14 cellular contexts compared by ENCODE assay signal in the genomic region with DNA sequence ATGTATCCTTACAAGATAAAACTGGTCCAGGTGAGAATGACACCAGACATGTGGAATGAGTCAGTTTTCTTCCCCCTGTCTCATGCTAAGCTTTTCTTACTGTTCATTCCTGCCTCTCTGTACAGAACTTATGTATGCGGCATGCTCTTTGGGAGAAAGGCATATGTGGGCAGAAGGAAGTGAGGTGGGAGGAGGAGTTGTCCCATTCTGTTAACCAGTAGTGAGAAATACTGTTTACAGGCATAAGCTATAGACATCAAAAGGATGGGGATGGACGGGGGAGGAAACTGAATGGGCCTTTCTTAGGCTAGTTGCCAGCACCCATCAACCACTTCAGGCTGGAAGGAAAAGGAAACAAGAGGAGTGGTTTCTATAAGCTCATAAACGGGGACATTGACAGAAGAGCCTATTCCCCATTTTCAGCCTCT.
DNase-seq lines count a peak whose midpoint lies in the region; ATAC-seq, FAIRE-seq and TF ChIP-seq lines count a peak whose summit lies in the region.
"Had no signal": no experiment of that assay in that cellular context is flagged by ENCODE, and none has a peak within 500 bp of the region (broad histone marks: within the 10 kb centered on the region; RNA-seq: fewer than 3 reads in every experiment).

No MANE protein-coding gene starts in this region.

- H3K4me3 Mint-ChIP-seq in CD4-positive, CD25-positive, alpha-beta regulatory T cell: no peak overlapping the region
- H3K4me3 Mint-ChIP-seq in T-helper 17 cell: peak overlapping the region; percentile 78
- H3K4me3 Mint-ChIP-seq in glutamatergic neuron (ENCODE audit: unreplicated experiment): no peak overlapping the region
- H3K4me3 Mint-ChIP-seq: IgD-negative memory B cell had no signal

- H3K36me3 Mint-ChIP-seq in CD4-positive, CD25-positive, alpha-beta regulatory T cell: peaks cover 27% of the 10 kb centered on the region
- H3K36me3 Mint-ChIP-seq in T-helper 17 cell (ENCODE audit: low read depth) (peaks cover 2% of the 10 kb centered on the region), glutamatergic neuron (ENCODE audit: unreplicated experiment) (no peaks in the 10 kb centered on the region)

- TF ChIP-seq CTCF in glutamatergic neuron (IDR thresholded peaks at IDR 0.05; ENCODE audit: partially characterized antibody, unreplicated experiment) (no peak), pancreas (IDR thresholded peaks at IDR 0.05) (no peak)

- no peak for ATAC-seq in CD4-positive, CD25-positive, alpha-beta regulatory T cell (ENCODE audit: low read depth in 2 of 2)
- ATAC-seq in T-helper 17 cell (no peak), pancreas (no peak)

- H3K9me3 ChIP-seq in CD4-positive, CD25-positive, alpha-beta regulatory T cell (ENCODE audit: control insufficient read depth in 2 of 2, low read length in 2 of 2): no peaks in the 10 kb centered on the region
- H3K9me3 ChIP-seq in T-helper 17 cell (ENCODE audit: control insufficient read depth, low read length, poor library complexity, severe bottlenecking) (no peaks in the 10 kb centered on the region), pancreas (no peaks in the 10 kb centered on the region)
- H3K9me3 ChIP-seq: esophagus muscularis mucosa, tibial artery had no signal

- FAIRE-seq in pancreas (lab: Jason Lieb, UNC): no peak
- FAIRE-seq: keratinocyte had no signal

- no peak overlapping the region for H3K27ac ChIP-seq in CD4-positive, CD25-positive, alpha-beta regulatory T cell (ENCODE audit: insufficient read depth, low read length, poor library complexity, severe bottlenecking)
- no peak overlapping the region for H3K27ac ChIP-seq in pancreas
- H3K27ac ChIP-seq: esophagus muscularis mucosa, tibial artery had no signal

- WGBS in pancreas, 2 donors: 70 to 82% methylated on average over 3 of the region's 3 CpGs

- no peak for DNase-seq in CD4-positive, CD25-positive, alpha-beta regulatory T cell
- DNase-seq in GF-D8 (lab: John Stamatoyannopoulos, UW) (peak; percentile 24), T-helper 17 cell (no peak), kidney glomerular epithelial cell (lab: John Stamatoyannopoulos, UW) (peak; percentile 44), LoVo (ENCODE audit: low spot score) (no peak), glutamatergic neuron (no peak), nucleus accumbens (lab: John Stamatoyannopoulos, UW) (no peak), pancreas (no peak)
- DNase-seq: occipital lobe; stimulated activated CD4-positive, alpha-beta T cell treated with anti-CD3 and anti-CD28 coated beads, Interleukin-4, amount 100 ng/mL, for 1 hour; tibial artery had no signal

- H3K4me1 Mint-ChIP-seq in CD4-positive, CD25-positive, alpha-beta regulatory T cell: peaks cover 23 to 69% (median 57%) of the 10 kb centered on the region in 4 donors
- H3K4me1 Mint-ChIP-seq in T-helper 17 cell: peaks cover 54% of the 10 kb centered on the region
- peaks cover 14% of the 10 kb centered on the region for H3K4me1 Mint-ChIP-seq in glutamatergic neuron (ENCODE audit: low read depth, unreplicated experiment)

- intact Hi-C loops in pancreas (cut with DNase I): no loop called here

- no peak overlapping the region for H3K4me3 ChIP-seq in CD4-positive, CD25-positive, alpha-beta regulatory T cell (ENCODE audit: low read depth, low read length)
- no peak overlapping the region for H3K4me3 ChIP-seq in pancreas
- H3K4me3 ChIP-seq: esophagus muscularis mucosa, tibial artery had no signal

- H3K27me3 ChIP-seq in CD4-positive, CD25-positive, alpha-beta regulatory T cell (ENCODE audit: control insufficient read depth, insufficient read depth, low read length): no peaks in the 10 kb centered on the region
- H3K27me3 ChIP-seq in pancreas: no peaks in the 10 kb centered on the region
- H3K27me3 ChIP-seq: esophagus muscularis mucosa, tibial artery had no signal

- H3K27me3 Mint-ChIP-seq in CD4-positive, CD25-positive, alpha-beta regulatory T cell: peaks cover 5% of the 10 kb centered on the region
- H3K27me3 Mint-ChIP-seq in T-helper 17 cell: no peaks in the 10 kb centered on the region
- peaks cover 2% of the 10 kb centered on the region for H3K27me3 Mint-ChIP-seq in glutamatergic neuron (ENCODE audit: unreplicated experiment)
- H3K27me3 Mint-ChIP-seq: IgD-negative memory B cell had no signal

- H3K4me1 ChIP-seq in CD4-positive, CD25-positive, alpha-beta regulatory T cell (ENCODE audit: control insufficient read depth, insufficient read depth, low read length, poor library complexity, severe bottlenecking): peaks cover 53% of the 10 kb centered on the region
- H3K4me1 ChIP-seq in pancreas: no peaks in the 10 kb centered on the region

- H3K27ac Mint-ChIP-seq in CD4-positive, CD25-positive, alpha-beta regulatory T cell: peak overlapping the region in 2 of 3 donors; percentile 66 to 67
- H3K27ac Mint-ChIP-seq in T-helper 17 cell: peak overlapping the region; percentile 97
- H3K27ac Mint-ChIP-seq in glutamatergic neuron (ENCODE audit: unreplicated experiment): no peak overlapping the region

- H3K9me3 Mint-ChIP-seq in CD4-positive, CD25-positive, alpha-beta regulatory T cell: no peaks in the 10 kb centered on the region
- H3K9me3 Mint-ChIP-seq in glutamatergic neuron (ENCODE audit: unreplicated experiment): no peaks in the 10 kb centered on the region
- H3K9me3 Mint-ChIP-seq: IgD-negative memory B cell had no signal

- H3K36me3 ChIP-seq in CD4-positive, CD25-positive, alpha-beta regulatory T cell (ENCODE audit: control insufficient read depth, insufficient read depth, low read length): peaks cover 16% of the 10 kb centered on the region
- no peaks in the 10 kb centered on the region for H3K36me3 ChIP-seq in pancreas

Comparison
In these comparisons a context has a peak if more than half of its experiments do, and no peak if none do; other contexts are left out.
1. DNase-seq: peak in GF-D8 (single experiment) and kidney glomerular epithelial cell (single experiment); none in CD4-positive, CD25-positive, alpha-beta regulatory T cell (0 of 3), T-helper 17 cell (0 of 3), LoVo (single experiment), glutamatergic neuron (single experiment), nucleus accumbens (0 of 56) and pancreas (0 of 6).